In the genomic region with DNA sequence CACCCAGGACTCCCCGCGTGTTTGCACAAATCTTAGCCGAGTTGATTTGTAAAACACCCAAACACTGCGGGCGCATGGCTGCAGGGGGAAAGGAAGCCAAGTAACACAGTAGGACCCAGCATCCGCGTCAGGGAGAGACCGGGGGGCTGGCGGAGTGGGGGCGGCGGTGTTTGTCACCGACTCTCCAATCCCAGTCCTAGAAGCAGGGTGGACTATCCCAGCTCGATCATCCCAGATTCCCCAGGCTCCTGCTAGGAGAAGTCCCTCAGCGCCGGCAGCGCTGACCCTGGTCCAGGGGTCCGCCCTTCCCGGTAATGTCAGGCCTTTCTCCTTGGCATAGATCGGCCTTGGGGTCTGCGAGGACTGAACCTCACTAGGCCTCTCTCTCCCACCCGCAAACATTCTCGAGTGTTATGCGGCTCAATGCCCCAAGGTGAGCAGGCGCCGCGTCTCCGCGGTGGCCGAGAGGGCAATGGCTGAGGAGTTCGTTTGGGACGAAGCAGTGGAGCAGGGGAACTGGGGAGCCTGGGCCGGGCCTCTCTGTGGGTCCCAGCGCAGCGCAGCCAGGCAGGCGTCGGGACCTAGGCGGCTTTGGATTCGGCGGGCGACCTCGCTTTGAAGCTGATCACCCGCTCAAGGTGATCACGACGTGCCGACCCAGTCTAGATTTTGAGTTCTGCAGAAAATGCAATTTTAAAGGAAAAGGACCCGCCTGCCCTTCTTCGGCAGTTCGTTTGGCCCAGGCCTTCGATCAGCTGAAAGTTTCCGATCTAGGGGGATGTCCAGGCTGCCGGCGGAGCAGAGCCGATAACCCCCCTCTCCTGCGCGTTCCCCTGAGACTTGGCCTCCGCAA, we compare ENCODE assay signal across 1 cellular context.
TF ChIP-seq lines count a peak whose summit lies in the region.

No MANE protein-coding gene starts in this region.

TF ChIP-seq in IMR-90, 13 proteins besides CTCF, POLR2A, EP300 and RAD21 (continued from another document):
- TF ChIP-seq RFX5 (IDR thresholded peaks at IDR 0.05; ENCODE audit: low read depth, low read length), result no peak
- no peak for TF ChIP-seq CHD1 (IDR thresholded peaks at IDR 0.05; ENCODE audit: low read depth, low read length)
- TF ChIP-seq, protein P1, sequence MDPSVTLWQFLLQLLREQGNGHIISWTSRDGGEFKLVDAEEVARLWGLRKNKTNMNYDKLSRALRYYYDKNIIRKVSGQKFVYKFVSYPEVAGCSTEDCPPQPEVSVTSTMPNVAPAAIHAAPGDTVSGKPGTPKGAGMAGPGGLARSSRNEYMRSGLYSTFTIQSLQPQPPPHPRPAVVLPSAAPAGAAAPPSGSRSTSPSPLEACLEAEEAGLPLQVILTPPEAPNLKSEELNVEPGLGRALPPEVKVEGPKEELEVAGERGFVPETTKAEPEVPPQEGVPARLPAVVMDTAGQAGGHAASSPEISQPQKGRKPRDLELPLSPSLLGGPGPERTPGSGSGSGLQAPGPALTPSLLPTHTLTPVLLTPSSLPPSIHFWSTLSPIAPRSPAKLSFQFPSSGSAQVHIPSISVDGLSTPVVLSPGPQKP (IDR thresholded peaks at IDR 0.05; ENCODE audit: borderline replicate concordance, low read depth, low read length), result no peak
- TF ChIP-seq CEBPB (IDR thresholded peaks at IDR 0.05; ENCODE audit: low read depth, low read length), result no peak
- TF ChIP-seq FOS (IDR thresholded peaks at IDR 0.05; ENCODE audit: low read depth, low read length), result no peak
- no peak for TF ChIP-seq MAFK (IDR thresholded peaks at IDR 0.05; ENCODE audit: low read depth, low read length)
- TF ChIP-seq RCOR1 (IDR thresholded peaks at IDR 0.05; ENCODE audit: insufficient replicate concordance, low read length), result no peak
- TF ChIP-seq, protein P2, sequence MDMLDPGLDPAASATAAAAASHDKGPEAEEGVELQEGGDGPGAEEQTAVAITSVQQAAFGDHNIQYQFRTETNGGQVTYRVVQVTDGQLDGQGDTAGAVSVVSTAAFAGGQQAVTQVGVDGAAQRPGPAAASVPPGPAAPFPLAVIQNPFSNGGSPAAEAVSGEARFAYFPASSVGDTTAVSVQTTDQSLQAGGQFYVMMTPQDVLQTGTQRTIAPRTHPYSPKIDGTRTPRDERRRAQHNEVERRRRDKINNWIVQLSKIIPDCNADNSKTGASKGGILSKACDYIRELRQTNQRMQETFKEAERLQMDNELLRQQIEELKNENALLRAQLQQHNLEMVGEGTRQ (IDR thresholded peaks at IDR 0.05; ENCODE audit: low read depth, low read length), result no peak
